ENCODE assay signal across 8 cellular contexts in the genomic region with DNA sequence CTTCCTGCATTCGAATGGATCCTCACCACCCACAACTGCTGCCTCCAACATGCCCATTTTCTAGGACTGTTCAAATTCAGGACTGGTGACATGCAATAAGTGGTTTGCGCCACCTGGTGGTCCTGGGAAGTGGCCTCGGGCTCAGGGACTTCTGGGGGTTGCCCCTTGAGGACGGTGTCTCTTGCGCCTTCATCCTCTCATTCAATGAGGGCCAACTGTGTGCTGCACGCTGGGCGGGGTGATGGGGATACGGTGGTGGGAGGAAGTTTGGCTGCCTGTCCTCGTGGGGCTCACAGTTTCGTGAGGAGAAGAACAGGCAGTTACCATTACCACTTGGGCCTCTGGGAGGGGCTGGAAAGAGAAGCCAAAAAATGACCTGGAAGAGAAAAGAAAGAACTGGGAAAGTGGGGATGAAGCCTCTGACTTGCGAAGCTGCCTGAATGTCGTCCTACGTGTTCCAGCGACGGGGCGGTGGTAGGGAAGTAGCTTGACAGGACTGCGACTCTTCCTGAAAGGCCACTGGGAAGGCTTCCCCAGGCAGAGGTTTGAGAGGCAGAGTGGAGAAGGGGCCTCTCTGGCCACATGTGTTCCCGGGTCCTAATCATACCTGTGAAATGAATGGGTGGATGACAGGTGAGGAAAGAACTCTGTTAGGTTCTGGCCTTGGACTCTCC. TPM values are rescaled to one million over a fixed set of nuclear protein-coding genes. Genes with fewer than 3 reads are reported as not detected.
DNase-seq lines count a peak whose midpoint lies in the region; ATAC-seq and TF ChIP-seq lines count a peak whose summit lies in the region.

No MANE protein-coding gene starts in this region.

- H4K20me1 ChIP-seq in SK-N-SH (ENCODE audit: insufficient read depth) = no peaks in the 10 kb centered on the region

- H3K9me2 ChIP-seq in SK-N-SH = no peaks in the 10 kb centered on the region

- no peak overlapping the region for H3K27ac ChIP-seq in SK-N-SH (ENCODE audit: low read depth in 2 of 2, low read length in 1 of 2)
- no peak overlapping the region for H3K27ac ChIP-seq in psoas muscle
- H3K27ac ChIP-seq in aorta (ENCODE audit: low read depth in 1 of 2, low read length in 2 of 2) = no peak overlapping the region

- H3K4me2 ChIP-seq in SK-N-SH = no peak overlapping the region

- DNase-seq in NCI-H446 (lab: John Stamatoyannopoulos, UW) = peak; percentile 33 to 84
- DNase-seq in NCI-H446 treated with DMSO at 0.1 percent for 48 hours (lab: John Stamatoyannopoulos, UW) = no peak
- DNase-seq in KG1 (lab: John Stamatoyannopoulos, UW) = peak; percentile 15
- DNase-seq in SK-N-SH = peak; percentile 81
- peak; percentile 77 for DNase-seq in activated naive CD4-positive, alpha-beta T cell treated with anti-CD3 and anti-CD28 coated beads, Interleukin-2, amount 50 U/mL, for 16 hours
- DNase-seq in head of caudate nucleus = peak; percentile 60 to 96 (median 85)
- DNase-seq in psoas muscle = peak; percentile 76 to 87
- DNase-seq in aorta = peak; percentile 86 to 92

- H3F3A ChIP-seq in SK-N-SH (replicated peaks; ENCODE audit: insufficient read depth) = peaks cover 4% of the 10 kb centered on the region

- TF ChIP-seq CTCF in SK-N-SH (IDR thresholded peaks at IDR 0.05) = peak; percentile 84
- TF ChIP-seq CTCF in psoas muscle (IDR thresholded peaks at IDR 0.05) = peak; percentile 76

- WGBS in SK-N-SH (ENCODE audit: low lambda C conversion rate) = 67% methylated on average over 18 of the region's 18 CpGs
- 49 to 54% (median 51%) methylated on average over 18 of the region's 18 CpGs for WGBS in psoas muscle, 3 donors
- 57 to 60% methylated on average over 18 of the region's 18 CpGs for WGBS in aorta, 2 donors

- no peaks in the 10 kb centered on the region for H3K27me3 ChIP-seq in SK-N-SH (ENCODE audit: insufficient read depth)
- H3K27me3 ChIP-seq in psoas muscle (ENCODE audit: insufficient read depth in 3 of 3, low read length in 2 of 3) = no peaks in the 10 kb centered on the region
- H3K27me3 ChIP-seq in aorta (ENCODE audit: control insufficient read depth in 1 of 2, insufficient read depth in 2 of 2, low read length in 1 of 2) = no peaks in the 10 kb centered on the region

- H3K9me3 ChIP-seq in SK-N-SH (no peaks in the 10 kb centered on the region), psoas muscle (no peaks in the 10 kb centered on the region), aorta (ENCODE audit: control insufficient read depth, low read length) (no peaks in the 10 kb centered on the region)

- H3K79me2 ChIP-seq in SK-N-SH (ENCODE audit: insufficient read depth) = no peaks in the 10 kb centered on the region

- intact Hi-C loops in head of caudate nucleus (cut with DNase I) = loop anchor here (2.0 kb wide), 1 partner anchor 58 kb away; no protein-coding TSS in a partner anchor
- intact Hi-C loops in psoas muscle (cut with DNase I) = loop anchor here in 1 of 2 donors (1.0 to 10.0 kb wide), 2 partner anchors 57 to 210 kb away; no protein-coding TSS in a partner anchor
- intact Hi-C loops in aorta (cut with DNase I) = loop anchor here (2.0 to 5.0 kb wide), 2 partner anchors 57 to 58 kb away; no protein-coding TSS in a partner anchor

- H3K36me3 ChIP-seq in SK-N-SH (replicated peaks in 1 of 2; ENCODE audit: control insufficient read depth in 1 of 2, insufficient read depth in 2 of 2, low read length in 1 of 2) (no peaks in the 10 kb centered on the region), psoas muscle (ENCODE audit: insufficient read depth in 1 of 2, low read depth in 1 of 2) (no peaks in the 10 kb centered on the region), aorta (ENCODE audit: control insufficient read depth in 1 of 2, insufficient read depth in 2 of 2, low read length in 1 of 2) (no peaks in the 10 kb centered on the region)

- H3K4me3 ChIP-seq in SK-N-SH (ENCODE audit: low read depth in 2 of 2, low read length in 1 of 2) = no peak overlapping the region; a peak in 1 of 4 replicates
- H3K4me3 ChIP-seq in psoas muscle = no peak overlapping the region
- no peak overlapping the region for H3K4me3 ChIP-seq in aorta (ENCODE audit: low read length in 2 of 2)

- POLR2A ChIA-PET in SK-N-SH (lab: Yijun Ruan, JAX) = no interaction called here

- peaks cover 0 to 2% of the 10 kb centered on the region in 2 experiments; a peak in 1 of 4 replicates for H3K4me1 ChIP-seq in SK-N-SH (ENCODE audit: control insufficient read depth in 1 of 2, insufficient read depth in 2 of 2, low read depth in 1 of 2, low read length in 1 of 2)
- peaks cover 4% of the 10 kb centered on the region for H3K4me1 ChIP-seq in psoas muscle
- H3K4me1 ChIP-seq in aorta (ENCODE audit: control insufficient read depth in 1 of 2, insufficient read depth in 2 of 2, low read length in 2 of 2) = no peaks in the 10 kb centered on the region

- peak; percentile 74 for TF ChIP-seq RAD21 in SK-N-SH (IDR thresholded peaks at IDR 0.05; ENCODE audit: low read length)

- no peak overlapping the region for H3K9ac ChIP-seq in SK-N-SH

- ATAC-seq in psoas muscle (peak; percentile 45 to 67 (median 54)), aorta (ENCODE audit: low FRiP score) (no peak)

- CTCF ChIA-PET in SK-N-SH (lab: Yijun Ruan, JAX) = interaction anchor here (0.7 to 7.1 kb wide), 12 partner anchors 11 to 278 kb away, joined by 3 to 92 read pairs (median 4); no protein-coding TSS in a partner anchor

- no peak overlapping the region for H2AFZ ChIP-seq in SK-N-SH (ENCODE audit: low read depth)

- no peak for TF ChIP-seq EP300 in SK-N-SH (IDR thresholded peaks at IDR 0.05; ENCODE audit: borderline replicate concordance in 1 of 2, low read depth in 1 of 2, low read length in 1 of 2)

TF ChIP-seq in SK-N-SH, 30 proteins besides CTCF, POLR2A, EP300 and RAD21:
- TF ChIP-seq, protein P1, sequence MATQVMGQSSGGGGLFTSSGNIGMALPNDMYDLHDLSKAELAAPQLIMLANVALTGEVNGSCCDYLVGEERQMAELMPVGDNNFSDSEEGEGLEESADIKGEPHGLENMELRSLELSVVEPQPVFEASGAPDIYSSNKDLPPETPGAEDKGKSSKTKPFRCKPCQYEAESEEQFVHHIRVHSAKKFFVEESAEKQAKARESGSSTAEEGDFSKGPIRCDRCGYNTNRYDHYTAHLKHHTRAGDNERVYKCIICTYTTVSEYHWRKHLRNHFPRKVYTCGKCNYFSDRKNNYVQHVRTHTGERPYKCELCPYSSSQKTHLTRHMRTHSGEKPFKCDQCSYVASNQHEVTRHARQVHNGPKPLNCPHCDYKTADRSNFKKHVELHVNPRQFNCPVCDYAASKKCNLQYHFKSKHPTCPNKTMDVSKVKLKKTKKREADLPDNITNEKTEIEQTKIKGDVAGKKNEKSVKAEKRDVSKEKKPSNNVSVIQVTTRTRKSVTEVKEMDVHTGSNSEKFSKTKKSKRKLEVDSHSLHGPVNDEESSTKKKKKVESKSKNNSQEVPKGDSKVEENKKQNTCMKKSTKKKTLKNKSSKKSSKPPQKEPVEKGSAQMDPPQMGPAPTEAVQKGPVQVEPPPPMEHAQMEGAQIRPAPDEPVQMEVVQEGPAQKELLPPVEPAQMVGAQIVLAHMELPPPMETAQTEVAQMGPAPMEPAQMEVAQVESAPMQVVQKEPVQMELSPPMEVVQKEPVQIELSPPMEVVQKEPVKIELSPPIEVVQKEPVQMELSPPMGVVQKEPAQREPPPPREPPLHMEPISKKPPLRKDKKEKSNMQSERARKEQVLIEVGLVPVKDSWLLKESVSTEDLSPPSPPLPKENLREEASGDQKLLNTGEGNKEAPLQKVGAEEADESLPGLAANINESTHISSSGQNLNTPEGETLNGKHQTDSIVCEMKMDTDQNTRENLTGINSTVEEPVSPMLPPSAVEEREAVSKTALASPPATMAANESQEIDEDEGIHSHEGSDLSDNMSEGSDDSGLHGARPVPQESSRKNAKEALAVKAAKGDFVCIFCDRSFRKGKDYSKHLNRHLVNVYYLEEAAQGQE (IDR thresholded peaks at IDR 0.05; ENCODE audit: low read depth, low read length) = 0 out of 2 replicates have a peak, but pooled peaks have one; percentile 13
- TF ChIP-seq SMC3 (IDR thresholded peaks at IDR 0.05; ENCODE audit: low read depth, low read length) = peak; percentile 84
- no peak for TF ChIP-seq GABPA (IDR thresholded peaks at IDR 0.05; ENCODE audit: low read depth)
- no peak for TF ChIP-seq FOXM1 (IDR thresholded peaks at IDR 0.05; ENCODE audit: low read depth)
- TF ChIP-seq, protein P2, sequence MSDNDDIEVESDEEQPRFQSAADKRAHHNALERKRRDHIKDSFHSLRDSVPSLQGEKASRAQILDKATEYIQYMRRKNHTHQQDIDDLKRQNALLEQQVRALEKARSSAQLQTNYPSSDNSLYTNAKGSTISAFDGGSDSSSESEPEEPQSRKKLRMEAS (IDR thresholded peaks at IDR 0.05; ENCODE audit: low read depth) = no peak
- TF ChIP-seq FOXJ3 (CRISPR knock-in tag; IDR thresholded peaks at IDR 0.05) = no peak
TF ChIP-seq in SK-N-SH: peak in this region for 2.

RNA-seq across cellular contexts. Expression of a gene that starts 49.0 kb away (rescaled TPM):
- polyA plus RNA-seq in SK-N-SH (2012; rRNA removed) = 0.15 TPM in 2 replicates
- 0.09 and 0.13 TPM in 2 replicates for polyA plus RNA-seq in SK-N-SH (2012; cell fraction: cytosol; rRNA removed)
- 0.62 and 0.63 TPM in 2 replicates for polyA plus RNA-seq in SK-N-SH (2012; cell fraction: nucleus; rRNA removed)
- under 1 TPM in 2 of 4 donors, not detected in 2; 0.04 to 0.37 TPM for total RNA-seq in psoas muscle
- polyA plus RNA-seq in psoas muscle = under 1 TPM; 0.01 to 0.04 (median 0.03) TPM
- under 1 TPM; 0.30 to 0.62 TPM for total RNA-seq in aorta
- polyA plus RNA-seq in aorta = under 1 TPM in 1 of 2 donors, not detected in 1; 0.41 TPM
